11 cellular contexts compared by ENCODE assay signal in genomic region chr5:107361945-107362344, GRCh38.
DNase-seq lines count a peak whose midpoint lies in the region; ATAC-seq and TF ChIP-seq lines count a peak whose summit lies in the region.
"Had no signal": no experiment of that assay in that cellular context is flagged by ENCODE, and none has a peak within 500 bp of the region (broad histone marks: within the 10 kb centered on the region; RNA-seq: fewer than 3 reads in every experiment).

No MANE protein-coding gene starts in this region.

- no peak overlapping the region for H2BK15ac ChIP-seq in IMR-90 (ENCODE audit: low read depth, low read length)

- H3K36me3 ChIP-seq in IMR-90 (ENCODE audit: control insufficient read depth, insufficient read depth, low read length) (no peaks in the 10 kb centered on the region), adipocyte (ENCODE audit: control insufficient read depth, insufficient read depth, low read length, severe bottlenecking) (no peaks in the 10 kb centered on the region), right atrium auricular region (no peaks in the 10 kb centered on the region)
- H3K36me3 ChIP-seq: MG63 had no signal

- no peak for TF ChIP-seq POLR2A in IMR-90 (IDR thresholded peaks at IDR 0.05; ENCODE audit: low read depth, low read length)

- in situ Hi-C loops in IMR-90 (cut with MboI; ENCODE audit: low sequenced_read_pairs): no loop called here

- H2BK5ac ChIP-seq in IMR-90 (ENCODE audit: low read depth, low read length, poor library complexity, severe bottlenecking): no peak overlapping the region

- H2BK20ac ChIP-seq in IMR-90 (ENCODE audit: low read depth, low read length): no peak overlapping the region

- intact Hi-C loops in IMR-90 (cut with micrococcal nuclease): no loop called here

- no peak overlapping the region for H3K23ac ChIP-seq in IMR-90 (ENCODE audit: low read depth, low read length)

- H2BK120ac ChIP-seq in IMR-90 (ENCODE audit: low read depth, low read length): no peak overlapping the region

- H3K9ac ChIP-seq in IMR-90 (ENCODE audit: low read depth, low read length) (no peak overlapping the region), adipocyte (ENCODE audit: low read length) (no peak overlapping the region)

- H3K27ac ChIP-seq in IMR-90 (ENCODE audit: insufficient read depth, low read length) (no peak overlapping the region), right atrium auricular region (no peak overlapping the region)

- no TSS peak for BruUV-seq in IMR-90 (replicated peaks; lab: Mats Ljungman, UMichigan)

- no peak overlapping the region for H4K5ac ChIP-seq in IMR-90 (ENCODE audit: low read depth, low read length)

- no peak overlapping the region for H3K4ac ChIP-seq in IMR-90 (ENCODE audit: low read depth, low read length)

- no peaks in the 10 kb centered on the region for H3K79me1 ChIP-seq in IMR-90 (ENCODE audit: low read depth in 1 of 2, low read length in 2 of 2)

- H3K9me3 ChIP-seq in IMR-90 (ENCODE audit: control insufficient read depth, insufficient read depth, low read length): no peaks in the 10 kb centered on the region
- H3K9me3 ChIP-seq in adipocyte (ENCODE audit: control insufficient read depth, low read length): no peaks in the 10 kb centered on the region
- no peaks in the 10 kb centered on the region for H3K9me3 ChIP-seq in right atrium auricular region
- H3K9me3 ChIP-seq: MG63 had no signal

- CTCF ChIA-PET in IMR-90 (lab: Yijun Ruan, JAX): no interaction called here

- peak overlapping the region; percentile 23; the same call in 1 of the 2 replicates for H3K18ac ChIP-seq in IMR-90 (ENCODE audit: low read depth, low read length)

- H3K4me3 ChIP-seq in IMR-90 (ENCODE audit: insufficient read depth, low read depth, low read length) (no peak overlapping the region), adipocyte (ENCODE audit: low read length) (no peak overlapping the region), right atrium auricular region (no peak overlapping the region)
- H3K4me3 ChIP-seq: MG63 had no signal

- TF ChIP-seq RAD21 in IMR-90 (IDR thresholded peaks at IDR 0.05; ENCODE audit: low read length): no peak

- H2AK9ac ChIP-seq in IMR-90 (replicated peaks; ENCODE audit: low read depth, low read length, poor library complexity): no peak overlapping the region

- no peak overlapping the region for H2AFZ ChIP-seq in IMR-90 (replicated peaks; ENCODE audit: low read length, poor library complexity)

- H2AK5ac ChIP-seq in IMR-90 (ENCODE audit: low read depth, low read length): no peak overlapping the region

- TF ChIP-seq CTCF in IMR-90 (conservative IDR thresholded peaks at IDR 0.05; ENCODE audit: low read depth, low read length) (no peak), right atrium auricular region (IDR thresholded peaks at IDR 0.05) (no peak)

- no peak overlapping the region for H4K8ac ChIP-seq in IMR-90 (ENCODE audit: low read depth in 2 of 2, low read length in 2 of 2)

- no peaks in the 10 kb centered on the region for H4K20me1 ChIP-seq in IMR-90 (ENCODE audit: insufficient read depth, low read length)

- no peak overlapping the region for H3K14ac ChIP-seq in IMR-90 (replicated peaks; ENCODE audit: low read depth, low read length)

- no CpG with 5 or more reads among the region's 4 CpGs for WGBS in IMR-90 (ENCODE audit: extremely low coverage in 2 of 2, insufficient read length in 1 of 2), 2 experiments

- H3K56ac ChIP-seq in IMR-90 (ENCODE audit: extremely low read depth, insufficient read depth, low read length): no peak overlapping the region

- no peak overlapping the region for H4K91ac ChIP-seq in IMR-90 (ENCODE audit: insufficient read depth, low read depth, low read length)

- ATAC-seq in IMR-90 (ENCODE audit: low read depth): no peak
- ATAC-seq in HG02759 (IDR thresholded peaks at IDR 0.05; ENCODE audit: unreplicated experiment): no peak

- dilution Hi-C loops in IMR-90 (cut with HindIII; ENCODE audit: low sequenced_read_pairs, unreplicated experiment): no loop called here

- H3K4me2 ChIP-seq in IMR-90 (ENCODE audit: low read depth, low read length): no peak overlapping the region

- POLR2A ChIA-PET in IMR-90 (lab: Charles Lee; ENCODE audit: unreplicated experiment): no interaction called here

- H3K4me1 ChIP-seq in IMR-90 (ENCODE audit: control insufficient read depth, insufficient read depth, low read length) (peaks cover 8% of the 10 kb centered on the region; the same call in 1 of the 2 replicates), adipocyte (ENCODE audit: control insufficient read depth, insufficient read depth, low read length) (peaks cover 12% of the 10 kb centered on the region), right atrium auricular region (no peaks in the 10 kb centered on the region)

- H3K9me1 ChIP-seq in IMR-90 (ENCODE audit: insufficient read depth, low read length): no peaks in the 10 kb centered on the region

- DNase-seq in IMR-90 (peak; percentile 21), adipocyte (ENCODE audit: low read depth) (peak; percentile 6), right atrium auricular region (ENCODE audit: low spot score) (peak; percentile 68), stromal cell of bone marrow (ENCODE audit: low read depth) (peak; percentile 81), HUDEP-2 (lab: John Stamatoyannopoulos, UW; ENCODE audit: unreplicated experiment in 76 of 76) (no peak), DMS79 treated with DMSO at 0.1 percent for 48 hours (lab: John Stamatoyannopoulos, UW) (no peak)
- DNase-seq: activated gamma-delta T cell treated with Interleukin-2 at 50 U/mL for 16 hours, MG63, NCI-H69, T-helper 1 cell had no signal

- H3K27me3 ChIP-seq in IMR-90 (ENCODE audit: control insufficient read depth, insufficient read depth, low read length): no peaks in the 10 kb centered on the region
- no peaks in the 10 kb centered on the region for H3K27me3 ChIP-seq in adipocyte (replicated peaks; ENCODE audit: control insufficient read depth, insufficient read depth, low read length)
- H3K27me3 ChIP-seq in right atrium auricular region: no peaks in the 10 kb centered on the region
- H3K27me3 ChIP-seq: MG63 had no signal

TF ChIP-seq in IMR-90, 13 proteins besides CTCF, POLR2A, EP300 and RAD21:
- TF ChIP-seq CHD1 (IDR thresholded peaks at IDR 0.05; ENCODE audit: low read depth, low read length) (no peak), MAFK (IDR thresholded peaks at IDR 0.05; ENCODE audit: low read depth, low read length) (no peak), MAZ (IDR thresholded peaks at IDR 0.05; ENCODE audit: borderline replicate concordance, low read depth, low read length) (no peak), NFE2L2 (IDR thresholded peaks at IDR 0.05; ENCODE audit: low read depth, low read length) (no peak), SMC3 (IDR thresholded peaks at IDR 0.05; ENCODE audit: low read depth, low read length) (no peak), ELK1 (IDR thresholded peaks at IDR 0.05; ENCODE audit: borderline replicate concordance, low read depth, low read length) (no peak), RFX5 (IDR thresholded peaks at IDR 0.05; ENCODE audit: low read depth, low read length) (no peak), CEBPB (IDR thresholded peaks at IDR 0.05; ENCODE audit: low read depth, low read length) (peak; percentile 72)

Comparison
In these comparisons a context has a peak if more than half of its experiments do, and no peak if none do; other contexts are left out.
1. DNase-seq: peak in IMR-90 (single experiment), adipocyte (single experiment), right atrium auricular region (single experiment) and stromal cell of bone marrow (single experiment); none in HUDEP-2 (0 of 76) and DMS79 treated with DMSO at 0.1 percent for 48 hours (single experiment).